ENCODE assay signal across 17 cellular contexts in the genomic region with DNA sequence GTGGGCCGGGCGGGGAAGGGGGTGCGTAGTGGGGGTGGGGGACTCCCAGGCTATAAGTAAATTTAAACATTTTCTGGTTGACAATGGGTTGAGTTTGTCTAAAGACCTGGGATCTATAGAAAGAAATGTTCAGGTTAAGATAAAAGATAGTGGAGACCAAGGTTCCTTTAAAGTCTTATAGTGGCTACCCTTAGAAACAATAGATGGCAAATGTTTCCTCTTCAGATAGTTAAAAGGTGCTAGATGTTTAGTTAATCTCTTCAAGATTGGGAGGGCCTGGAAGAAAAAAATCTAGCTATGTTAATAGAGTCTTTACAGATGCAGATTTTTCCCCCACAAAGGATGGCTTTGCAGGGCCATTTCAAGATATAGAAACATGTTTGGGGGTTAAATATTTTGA.
DNase-seq lines count a peak whose midpoint lies in the region; ATAC-seq and TF ChIP-seq lines count a peak whose summit lies in the region.
"Had no signal": no experiment of that assay in that cellular context is flagged by ENCODE, and none has a peak within 500 bp of the region (broad histone marks: within the 10 kb centered on the region; RNA-seq: fewer than 3 reads in every experiment).

No MANE protein-coding gene starts in this region.

- H3K23ac ChIP-seq in mesendoderm (ENCODE audit: low read length) = no peak overlapping the region

- H4K8ac ChIP-seq in mesendoderm (ENCODE audit: low read depth, low read length) = no peak overlapping the region

- no peak overlapping the region for H2AFZ ChIP-seq in osteoblast (ENCODE audit: low read length)

- H3K9me3 ChIP-seq in HUES48 (ENCODE audit: control insufficient read depth, insufficient read depth, low read length) = no peaks in the 10 kb centered on the region
- H3K9me3 ChIP-seq in HUES64 (ENCODE audit: insufficient read depth, low read depth, low read length) = no peaks in the 10 kb centered on the region
- no peaks in the 10 kb centered on the region for H3K9me3 ChIP-seq in right lobe of liver
- H3K9me3 ChIP-seq in osteoblast (ENCODE audit: low read depth, low read length) = no peaks in the 10 kb centered on the region
- H3K9me3 ChIP-seq: BE2C, BLaER1 had no signal

- H3K4me3 ChIP-seq in HUES48 (ENCODE audit: low read depth, low read length) = no peak overlapping the region
- no peak overlapping the region for H3K4me3 ChIP-seq in HUES64 (ENCODE audit: low read length)
- H3K4me3 ChIP-seq in mesendoderm (ENCODE audit: low read length) = no peak overlapping the region
- no peak overlapping the region for H3K4me3 ChIP-seq in right lobe of liver
- H3K4me3 ChIP-seq in osteoblast (ENCODE audit: insufficient read depth, low read length) = no peak overlapping the region
- H3K4me3 ChIP-seq: BLaER1 had no signal

- TF ChIP-seq CTCF in right lobe of liver (IDR thresholded peaks at IDR 0.05) (no peak), osteoblast (IDR thresholded peaks at IDR 0.05; ENCODE audit: extremely low read depth, low read depth, low read length) (no peak)

- no peaks in the 10 kb centered on the region for H3K4me1 ChIP-seq in HUES48 (ENCODE audit: control insufficient read depth, insufficient read depth, low read length)
- H3K4me1 ChIP-seq in HUES64 (ENCODE audit: insufficient read depth, low read length) = peaks cover 19% of the 10 kb centered on the region
- H3K4me1 ChIP-seq in mesendoderm (ENCODE audit: control insufficient read depth, low read depth, low read length) = no peaks in the 10 kb centered on the region
- H3K4me1 ChIP-seq in right lobe of liver = no peaks in the 10 kb centered on the region
- no peaks in the 10 kb centered on the region for H3K4me1 ChIP-seq in osteoblast (ENCODE audit: insufficient read depth, low read length)
- H3K4me1 ChIP-seq: BE2C, BLaER1 had no signal

- WGBS in HUES64 = 32% methylated on average over 3 of the region's 3 CpGs
- no CpG with 5 or more reads among the region's 3 CpGs for WGBS in mesendoderm (ENCODE audit: extremely low coverage, insufficient coverage, low lambda C conversion rate)
- 39% methylated on average over 3 of the region's 3 CpGs for WGBS in right lobe of liver (ENCODE audit: insufficient coverage, low coverage, low lambda C conversion rate, missing lambda C conversion rate)

- ATAC-seq in right lobe of liver = no peak

- H3K79me1 ChIP-seq in mesendoderm (ENCODE audit: low read length) = no peaks in the 10 kb centered on the region

- peak overlapping the region; percentile 80 for H3K18ac ChIP-seq in mesendoderm (ENCODE audit: low read length)

- H2AK5ac ChIP-seq in mesendoderm (ENCODE audit: low read length) = no peak overlapping the region

- H3K36me3 ChIP-seq in HUES48 (ENCODE audit: control insufficient read depth, insufficient read depth, low read length) (no peaks in the 10 kb centered on the region), HUES64 (ENCODE audit: insufficient read depth, low read length) (no peaks in the 10 kb centered on the region), mesendoderm (ENCODE audit: control insufficient read depth, insufficient read depth, low read length) (no peaks in the 10 kb centered on the region), right lobe of liver (no peaks in the 10 kb centered on the region), osteoblast (ENCODE audit: insufficient read depth, low read length) (no peaks in the 10 kb centered on the region)
- H3K36me3 ChIP-seq: BE2C, BLaER1 had no signal

- H3K9ac ChIP-seq in HUES48 (ENCODE audit: low read depth, low read length) (no peak overlapping the region), HUES64 (ENCODE audit: low read depth, low read length) (no peak overlapping the region), mesendoderm (ENCODE audit: low read length) (no peak overlapping the region)
- H3K9ac ChIP-seq: BLaER1 had no signal

- peak; percentile 91 for DNase-seq in mesendoderm
- no peak for DNase-seq in iPS-NIHi11 (ENCODE audit: low spot score)
- no peak for DNase-seq in right lobe of liver
- no peak for DNase-seq in osteoblast (ENCODE audit: insufficient read length, low spot score, missing footprints)
- DNase-seq: 8988T; ACHN; BE2C; C1 segment of cervical spinal cord; CD4-positive, alpha-beta memory T cell; CD4-positive, CD25-positive, alpha-beta regulatory T cell; CD8-positive, alpha-beta memory T cell; COR-L47; DMS79 treated with DMSO at 0.1 percent for 48 hours; GF-D8 had no signal

- no peaks in the 10 kb centered on the region for H4K20me1 ChIP-seq in osteoblast (ENCODE audit: insufficient read depth, low read length)
- H4K20me1 ChIP-seq: BLaER1 had no signal

- TF ChIP-seq POLR2A in right lobe of liver (IDR thresholded peaks at IDR 0.05) = no peak

- no peaks in the 10 kb centered on the region for H3K79me2 ChIP-seq in mesendoderm (ENCODE audit: control insufficient read depth, insufficient read depth, low read length)
- H3K79me2 ChIP-seq in osteoblast (ENCODE audit: insufficient read depth, low read length) = no peaks in the 10 kb centered on the region

- H3K27ac ChIP-seq in HUES48 (ENCODE audit: low read depth, low read length) = peak overlapping the region; percentile 21
- peak overlapping the region; percentile 66 for H3K27ac ChIP-seq in HUES64 (ENCODE audit: low read depth, low read length)
- no peak overlapping the region for H3K27ac ChIP-seq in mesendoderm (ENCODE audit: low read depth, low read length)
- no peak overlapping the region for H3K27ac ChIP-seq in right lobe of liver
- H3K27ac ChIP-seq in osteoblast (ENCODE audit: low read depth, low read length) = no peak overlapping the region
- H3K27ac ChIP-seq: BLaER1 had no signal

- peak overlapping the region; percentile 82 for H2BK120ac ChIP-seq in mesendoderm (ENCODE audit: low read depth, low read length)

- H3K56ac ChIP-seq in mesendoderm (ENCODE audit: low read length) = no peak overlapping the region

- H4K5ac ChIP-seq in mesendoderm (ENCODE audit: low read length) = no peak overlapping the region

- H2BK5ac ChIP-seq in mesendoderm (ENCODE audit: low read length) = no peak overlapping the region

- intact Hi-C loops in right lobe of liver (cut with DNase I) = no loop called here

- H3K27me3 ChIP-seq in HUES48 (ENCODE audit: control insufficient read depth, insufficient read depth, low read length) = no peaks in the 10 kb centered on the region
- no peaks in the 10 kb centered on the region for H3K27me3 ChIP-seq in HUES64 (ENCODE audit: insufficient read depth, low read length)
- no peaks in the 10 kb centered on the region for H3K27me3 ChIP-seq in mesendoderm (ENCODE audit: insufficient read depth, low read length, poor library complexity)
- H3K27me3 ChIP-seq in right lobe of liver = no peaks in the 10 kb centered on the region
- H3K27me3 ChIP-seq in osteoblast (ENCODE audit: insufficient read depth, low read length) = no peaks in the 10 kb centered on the region
- H3K27me3 ChIP-seq: BE2C, BLaER1 had no signal

- H3K4me2 ChIP-seq in mesendoderm (ENCODE audit: low read length) (no peak overlapping the region), osteoblast (ENCODE audit: insufficient read depth, low read length) (no peak overlapping the region)
- H3K4me2 ChIP-seq: BLaER1 had no signal

- no peak overlapping the region for H2BK15ac ChIP-seq in mesendoderm (replicated peaks; ENCODE audit: low read depth)

- peak overlapping the region; percentile 87 for H3K4ac ChIP-seq in mesendoderm (ENCODE audit: low read depth, low read length)

Comparison
In these comparisons a context has a peak if more than half of its experiments do, and no peak if none do; other contexts are left out.
1. H3K27ac ChIP-seq: peak in HUES48 (single experiment) and HUES64 (single experiment); none in mesendoderm (single experiment), right lobe of liver (0 of 3) and osteoblast (single experiment).